Comparison of ENCODE assay signal across 1 cellular context in the genomic region with DNA sequence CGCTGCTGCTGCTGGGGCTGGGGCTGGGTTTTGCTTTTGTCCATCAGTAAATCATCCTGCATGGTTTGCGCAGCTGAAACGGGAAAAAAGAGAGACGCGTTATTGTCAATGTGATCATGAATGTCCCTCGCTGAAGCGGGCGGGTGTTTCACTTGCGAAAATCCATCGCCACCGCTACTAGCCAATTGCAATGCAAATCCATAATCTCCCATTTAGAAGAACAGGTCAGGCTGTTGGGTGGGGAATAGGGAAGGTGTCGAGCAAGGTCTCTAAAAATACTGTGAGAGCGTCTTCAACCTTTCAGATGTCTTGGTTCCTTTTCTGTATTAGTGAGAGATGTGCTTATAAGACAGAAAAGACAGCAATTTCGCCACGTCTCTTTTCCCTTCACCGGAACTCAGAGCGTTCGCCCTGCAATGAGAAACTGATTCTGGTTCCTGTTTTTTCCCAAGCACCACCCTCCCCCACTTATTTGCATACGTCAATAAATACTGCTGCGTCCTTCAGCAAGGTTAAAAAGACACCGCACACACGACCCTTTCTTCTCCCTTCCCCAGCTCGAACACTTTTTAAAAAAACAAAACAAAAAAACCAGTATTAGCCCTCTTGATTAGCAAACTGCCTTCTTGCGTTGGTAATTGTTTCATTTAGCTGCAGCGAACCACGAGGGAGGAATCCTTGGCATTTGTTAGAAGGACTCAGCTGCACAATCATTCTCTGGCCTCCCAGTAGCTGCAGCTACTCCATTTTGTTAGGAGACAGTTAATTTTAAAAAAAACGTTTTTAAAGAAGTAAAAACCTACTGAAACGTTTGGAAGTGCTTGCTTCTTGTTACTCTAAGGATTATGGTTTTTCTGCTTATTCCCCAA.
A peak's percentile ranks its signal among the peaks of the same experiment; 100 is the strongest.
TF ChIP-seq lines count a peak whose summit lies in the region.

No MANE protein-coding gene starts in this region.

TF ChIP-seq in HepG2, 621 proteins besides CTCF, POLR2A, EP300 and RAD21 (continued from another document and continues in another):
- TF ChIP-seq SIX4 (CRISPR knock-in tag; IDR thresholded peaks at IDR 0.05) (no peak), ZSCAN22 (CRISPR knock-in tag; IDR thresholded peaks at IDR 0.05) (no peak), ZNF17 (CRISPR knock-in tag; IDR thresholded peaks at IDR 0.05) (no peak), ZNF430 (CRISPR knock-in tag; IDR thresholded peaks at IDR 0.05) (no peak), KDM1A (CRISPR knock-in tag; IDR thresholded peaks at IDR 0.05) (no peak), SMARCE1 (IDR thresholded peaks at IDR 0.05; ENCODE audit: borderline replicate concordance) (no peak), ZNF512B (CRISPR knock-in tag; IDR thresholded peaks at IDR 0.05; ENCODE audit: borderline replicate concordance) (no peak), HMGXB4 (CRISPR knock-in tag; IDR thresholded peaks at IDR 0.05; ENCODE audit: borderline replicate concordance in 1 of 2, low read depth in 1 of 2) (peak; percentile 17 to 38; a peak in 2 of 4 replicates), IRF2 (CRISPR knock-in tag; IDR thresholded peaks at IDR 0.05) (peak; percentile 31; the same call in 1 of the 2 replicates), TARDBP (CRISPR knock-in tag; IDR thresholded peaks at IDR 0.05) (no peak), FOXA3 (CRISPR knock-in tag; IDR thresholded peaks at IDR 0.05) (peak; percentile 20; the same call in 1 of the 2 replicates), FOXK2 (IDR thresholded peaks at IDR 0.05) (0 out of 2 replicates have a peak, but pooled peaks have one; percentile 25), FOXP1 (IDR thresholded peaks at IDR 0.05) (peak; percentile 65), FOXP1 (CRISPR knock-in tag; IDR thresholded peaks at IDR 0.05) (peak; percentile 51; the same call in 1 of the 2 replicates), DMAP1 (CRISPR knock-in tag; IDR thresholded peaks at IDR 0.05) (0 out of 2 replicates have a peak, but pooled peaks have one; percentile 37), PHF8 (CRISPR knock-in tag; IDR thresholded peaks at IDR 0.05) (no peak; the same call in 1 of the 2 replicates), CENPT (CRISPR knock-in tag; IDR thresholded peaks at IDR 0.05; ENCODE audit: low read depth) (no peak), ZNF205 (CRISPR knock-in tag; IDR thresholded peaks at IDR 0.05) (no peak), ZNF564 (CRISPR knock-in tag; IDR thresholded peaks at IDR 0.05) (no peak), ZNF44 (CRISPR knock-in tag; IDR thresholded peaks at IDR 0.05) (no peak), POLR2AphosphoS5 (IDR thresholded peaks at IDR 0.05; ENCODE audit: low read depth, low read length) (peak; percentile 94), ZNF501 (CRISPR knock-in tag; IDR thresholded peaks at IDR 0.05) (no peak), ZNF329 (CRISPR knock-in tag; IDR thresholded peaks at IDR 0.05; ENCODE audit: low read depth) (0 out of 2 replicates have a peak, but pooled peaks have one; percentile 12), ZNF431 (CRISPR knock-in tag; IDR thresholded peaks at IDR 0.05; ENCODE audit: borderline replicate concordance, low read depth) (no peak), MYPOP (CRISPR knock-in tag; IDR thresholded peaks at IDR 0.05) (no peak), SIN3B (IDR thresholded peaks at IDR 0.05; ENCODE audit: low read length) (no peak), ZNF10 (CRISPR knock-in tag; IDR thresholded peaks at IDR 0.05; ENCODE audit: borderline replicate concordance, low read depth) (no peak), PRDM15 (CRISPR knock-in tag; IDR thresholded peaks at IDR 0.05) (no peak), ZNF589 (CRISPR knock-in tag; conservative IDR thresholded peaks at IDR 0.05) (0 out of 2 replicates have a peak, but pooled peaks have one; percentile 11), ZNF772 (CRISPR knock-in tag; IDR thresholded peaks at IDR 0.05) (no peak), SMAD9 (CRISPR knock-in tag; IDR thresholded peaks at IDR 0.05) (no peak), MBNL3 (CRISPR knock-in tag; conservative IDR thresholded peaks at IDR 0.05) (no peak), ZBTB3 (CRISPR knock-in tag; IDR thresholded peaks at IDR 0.05; ENCODE audit: borderline replicate concordance, low read depth) (no peak), GPBP1L1 (CRISPR knock-in tag; IDR thresholded peaks at IDR 0.05) (no peak), CENPX (CRISPR knock-in tag; IDR thresholded peaks at IDR 0.05) (no peak), ZNF281 (CRISPR knock-in tag; IDR thresholded peaks at IDR 0.05; ENCODE audit: borderline replicate concordance) (peak; percentile 95), NFE2L2 (IDR thresholded peaks at IDR 0.05; ENCODE audit: low read length) (no peak), ELF3 (CRISPR knock-in tag; IDR thresholded peaks at IDR 0.05) (peak; percentile 18; the same call in 1 of the 2 replicates), LRRFIP1 (CRISPR knock-in tag; conservative IDR thresholded peaks at IDR 0.05) (no peak), ZNF549 (CRISPR knock-in tag; IDR thresholded peaks at IDR 0.05) (no peak), ZFY (CRISPR knock-in tag; IDR thresholded peaks at IDR 0.05) (peak; percentile 43; the same call in 1 of the 2 replicates)
- TF ChIP-seq, protein P1, sequence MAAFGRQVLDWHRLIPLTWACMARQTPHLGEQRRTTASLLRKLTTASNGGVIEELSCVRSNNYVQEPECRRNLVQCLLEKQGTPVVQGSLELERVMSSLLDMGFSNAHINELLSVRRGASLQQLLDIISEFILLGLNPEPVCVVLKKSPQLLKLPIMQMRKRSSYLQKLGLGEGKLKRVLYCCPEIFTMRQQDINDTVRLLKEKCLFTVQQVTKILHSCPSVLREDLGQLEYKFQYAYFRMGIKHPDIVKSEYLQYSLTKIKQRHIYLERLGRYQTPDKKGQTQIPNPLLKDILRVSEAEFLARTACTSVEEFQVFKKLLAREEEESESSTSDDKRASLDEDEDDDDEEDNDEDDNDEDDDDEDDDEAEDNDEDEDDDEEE (CRISPR knock-in tag; IDR thresholded peaks at IDR 0.05), result peak; percentile 89; the same call in 1 of the 2 replicates
